In genomic region chr22:38266120-38266519, GRCh38 we compare ENCODE assay signal across 12 cellular contexts. TPM values are rescaled to one million over a fixed set of nuclear protein-coding genes. Genes with fewer than 3 reads are reported as not detected.
DNase-seq lines count a peak whose midpoint lies in the region; ATAC-seq, FAIRE-seq and TF ChIP-seq lines count a peak whose summit lies in the region.
"Had no signal": no experiment of that assay in that cellular context is flagged by ENCODE, and none has a peak within 500 bp of the region (broad histone marks: within the 10 kb centered on the region; RNA-seq: fewer than 3 reads in every experiment).

No MANE protein-coding gene starts in this region.

- H4K20me1 ChIP-seq in HepG2 (ENCODE audit: insufficient read depth, low read length) = peaks cover 6% of the 10 kb centered on the region; the same call in 1 of the 2 replicates
- no peaks in the 10 kb centered on the region for H4K20me1 ChIP-seq in K562 (replicated peaks; ENCODE audit: control insufficient read depth, insufficient read depth, low read length)

- H3K79me2 ChIP-seq in HepG2 (ENCODE audit: insufficient read depth, low read length) (peaks cover 49% of the 10 kb centered on the region), K562 (ENCODE audit: control insufficient read depth, insufficient read depth, low read length) (peaks cover 57% of the 10 kb centered on the region)

- H3K9me1 ChIP-seq in K562 (ENCODE audit: control insufficient read depth, insufficient read depth, low read length) = no peaks in the 10 kb centered on the region

- in situ Hi-C loops in HepG2 (cut with HindIII; ENCODE audit: extremely low pct_ligation_motif_present, low pct_unique_long_range_greater_than_20kb) = no loop called here
- in situ Hi-C loops in K562 (cut with MboI) = no loop called here

- BruUV-seq in HepG2 (replicated peaks; lab: Mats Ljungman, UMichigan) (no TSS peak), K562 (replicated peaks; lab: Mats Ljungman, UMichigan) (no TSS peak)

- TF ChIP-seq POLR2A in HepG2 (IDR thresholded peaks at IDR 0.05; ENCODE audit: insufficient read depth in 1 of 2, low read depth in 2 of 2, low read length in 2 of 2) (no peak), right lobe of liver (IDR thresholded peaks at IDR 0.05) (no peak), K562 (conservative IDR thresholded peaks at IDR 0.05) (no peak), vagina (IDR thresholded peaks at IDR 0.05) (no peak)

- no peak overlapping the region for H2AFZ ChIP-seq in HepG2 (ENCODE audit: low read length)
- H2AFZ ChIP-seq in K562 (ENCODE audit: low read depth, low read length) = peak overlapping the region; percentile 62; the same call in 1 of the 2 replicates

- peak overlapping the region in 5 of 10 donors; percentile 10 to 64 (median 58) for H3K4me3 Mint-ChIP-seq in naive thymus-derived CD8-positive, alpha-beta T cell
- H3K4me3 Mint-ChIP-seq: brain had no signal

- H3K4me1 ChIP-seq in HepG2 (ENCODE audit: insufficient read depth, low read length) = peaks cover 54% of the 10 kb centered on the region
- peaks cover 0 to 4% (median 0%) of the 10 kb centered on the region in 4 donors for H3K4me1 ChIP-seq in right lobe of liver
- peaks cover 15 to 25% of the 10 kb centered on the region in 2 experiments for H3K4me1 ChIP-seq in K562 (replicated peaks in 1 of 2; ENCODE audit: control insufficient read depth in 2 of 2, insufficient read depth in 2 of 2, low read length in 2 of 2)
- H3K4me1 ChIP-seq in vagina = peaks cover 88% of the 10 kb centered on the region
- H3K4me1 ChIP-seq: Caco-2 had no signal

- TF ChIP-seq EP300 in HepG2 (IDR thresholded peaks at IDR 0.05; ENCODE audit: low read depth in 2 of 2, low read length in 2 of 2) (no peak), HepG2 (CRISPR knock-in tag; IDR thresholded peaks at IDR 0.05; ENCODE audit: borderline replicate concordance) (no peak), K562 (IDR thresholded peaks at IDR 0.05; ENCODE audit: low read length) (no peak)

- no peak for DNase-seq in HepG2 (ENCODE audit: low spot score)
- no peak for DNase-seq in right lobe of liver
- DNase-seq in K562 (ENCODE audit: extremely low read depth in 1 of 4, low spot score in 3 of 4) = peak; percentile 53 to 74 (median 61)
- DNase-seq in naive thymus-derived CD8-positive, alpha-beta T cell = no peak
- DNase-seq in vagina (ENCODE audit: extremely low spot score in 2 of 2) = no peak
- DNase-seq in ureter (ENCODE audit: low spot score) = no peak
- no peak for DNase-seq in activated effector memory CD4-positive, alpha-beta T cell treated with anti-CD3 and anti-CD28 coated beads, Interleukin-2, amount 50 U/mL, for 16 hours
- DNase-seq: activated CD4-positive, alpha-beta T cell treated with anti-CD3 and anti-CD28 coated beads for 48 hours; Caco-2; mesendoderm had no signal

- H3K9me3 Mint-ChIP-seq in naive thymus-derived CD8-positive, alpha-beta T cell = no peaks in the 10 kb centered on the region

- TF ChIP-seq RAD21 in HepG2 (CRISPR knock-in tag; IDR thresholded peaks at IDR 0.05) = no peak
- no peak for TF ChIP-seq RAD21 in K562 (CRISPR knock-in tag; conservative IDR thresholded peaks at IDR 0.05 in 1 of 2, IDR thresholded peaks at IDR 0.05 in 1 of 2)

- H3K27ac ChIP-seq in HepG2 (ENCODE audit: extremely low read length, insufficient read depth, low read length) (no peak overlapping the region), right lobe of liver (peak overlapping the region in 1 of 3 donors; percentile 57), K562 (ENCODE audit: extremely low read depth, low read depth, low read length) (peak overlapping the region; percentile 66), vagina (peak overlapping the region; percentile 50)

- POLR2A ChIA-PET in HepG2 (lab: Yijun Ruan, JAX) = interaction anchor here (0.8 to 1.1 kb wide), 2 partner anchors 46 to 209 kb away, joined by 3 read pairs; partner anchors contain the start of gene PICK1
- POLR2A ChIA-PET in K562 (lab: Yijun Ruan, JAX) = interaction anchor here (0.8 to 2.1 kb wide), 5 partner anchors 11 to 64 kb away, joined by 3 to 7 read pairs (median 6); partner anchors contain the start of gene MAFF
- POLR2A ChIA-PET in naive thymus-derived CD8-positive, alpha-beta T cell (lab: Charles Lee) = interaction anchor here (0.5 kb wide), 1 partner anchor 497 kb away, joined by 3 read pairs; no protein-coding TSS in a partner anchor

- H3K27me3 ChIP-seq in HepG2 (ENCODE audit: control insufficient read depth in 1 of 2, insufficient read depth in 2 of 2, low read length in 2 of 2) (no peaks in the 10 kb centered on the region), right lobe of liver (no peaks in the 10 kb centered on the region), K562 (ENCODE audit: control insufficient read depth in 2 of 2, insufficient read depth in 2 of 2, low read length in 2 of 2) (no peaks in the 10 kb centered on the region), vagina (no peaks in the 10 kb centered on the region)

- TF ChIP-seq CTCF in HepG2 (CRISPR knock-in tag; IDR thresholded peaks at IDR 0.05) = no peak
- TF ChIP-seq CTCF in right lobe of liver (IDR thresholded peaks at IDR 0.05) = no peak
- TF ChIP-seq CTCF in K562 (IDR thresholded peaks at IDR 0.05 in 2 of 3, conservative IDR thresholded peaks at IDR 0.05 in 1 of 3; ENCODE audit: insufficient read depth in 2 of 3, low read depth in 1 of 3, low read length in 3 of 3) = no peak
- no peak for TF ChIP-seq CTCF in vagina (IDR thresholded peaks at IDR 0.05)

- intact Hi-C loops in HepG2 (cut with micrococcal nuclease; ENCODE audit: unreplicated experiment) = loop anchor here (10.0 kb wide), 1 partner anchor 211 kb away; the partner anchor contains the start of gene PICK1
- intact Hi-C loops in right lobe of liver (cut with DNase I) = loop anchor here in 1 of 2 donors (10.0 kb wide), 1 partner anchor 79 kb away; no protein-coding TSS in a partner anchor
- intact Hi-C loops in K562 (cut with micrococcal nuclease) = loop anchor here (10.0 kb wide), 1 partner anchor 89 kb away; no protein-coding TSS in a partner anchor
- intact Hi-C loops in vagina (cut with DNase I) = no loop called here

- H3K27me3 Mint-ChIP-seq in naive thymus-derived CD8-positive, alpha-beta T cell = no peaks in the 10 kb centered on the region
- H3K27me3 Mint-ChIP-seq: brain had no signal

- H3K4me3 ChIP-seq in HepG2 (replicated peaks in 1 of 3; ENCODE audit: insufficient read depth in 1 of 3, low read depth in 2 of 3, low read length in 3 of 3) (no peak overlapping the region), right lobe of liver (no peak overlapping the region), K562 (no peak overlapping the region), vagina (no peak overlapping the region)

- no peak for ATAC-seq in HepG2
- no peak for ATAC-seq in right lobe of liver
- ATAC-seq in K562 = peak; percentile 70
- ATAC-seq in naive thymus-derived CD8-positive, alpha-beta T cell = no peak
- ATAC-seq in activated CD4-positive, CD25-positive, alpha-beta regulatory T cell treated with anti-CD3 and anti-CD28 coated beads, Interleukin-2, amount 50 U/mL, for 24 hours = no peak

- 77% methylated on average over 8 of the region's 8 CpGs for WGBS in HepG2 (ENCODE audit: low lambda C conversion rate)
- WGBS in right lobe of liver (ENCODE audit: insufficient coverage, low coverage, low lambda C conversion rate, missing lambda C conversion rate) = 57% methylated on average over 5 of the region's 8 CpGs
- WGBS in K562 (ENCODE audit: insufficient coverage, low coverage, missing lambda C conversion rate) = 0% methylated on average over 5 of the region's 8 CpGs

- H3K36me3 ChIP-seq in HepG2 (replicated peaks in 1 of 2; ENCODE audit: control insufficient read depth in 1 of 2, insufficient read depth in 2 of 2, low read length in 2 of 2) = peaks cover 3 to 4% of the 10 kb centered on the region in 2 experiments; a peak in 1 of 5 replicates
- no peaks in the 10 kb centered on the region for H3K36me3 ChIP-seq in right lobe of liver
- peaks cover 17% of the 10 kb centered on the region; the same call in 2 of the 3 replicates for H3K36me3 ChIP-seq in K562 (ENCODE audit: control insufficient read depth, insufficient read depth, low read length)
- H3K36me3 ChIP-seq in vagina = peaks cover 0 to 5% of the 10 kb centered on the region in 2 donors

- peak overlapping the region; percentile 72 to 93 (median 90) for H3K27ac Mint-ChIP-seq in naive thymus-derived CD8-positive, alpha-beta T cell

- CTCF ChIA-PET in HepG2 (lab: Yijun Ruan, JAX; ENCODE audit: low intra/inter-chr PET ratio, low total read pairs) (no interaction called here), K562 (lab: Yijun Ruan, JAX; ENCODE audit: low intra/inter-chr PET ratio) (no interaction called here)

- no peak overlapping the region for H3K4me2 ChIP-seq in HepG2 (ENCODE audit: low read depth, low read length)
- peak overlapping the region; percentile 63 for H3K4me2 ChIP-seq in K562 (ENCODE audit: insufficient read depth, low read length)

- H3K4me1 Mint-ChIP-seq in naive thymus-derived CD8-positive, alpha-beta T cell = peaks cover 33 to 80% (median 61%) of the 10 kb centered on the region in 4 donors

- FAIRE-seq in HepG2 (lab: Jason Lieb, UNC) = no peak
- peak; percentile 90 for FAIRE-seq in K562 (lab: Jason Lieb, UNC)

- no peak overlapping the region for H3K9ac ChIP-seq in HepG2 (ENCODE audit: insufficient read depth, low read depth, low read length)
- H3K9ac ChIP-seq in K562 (ENCODE audit: insufficient read depth in 1 of 2, low read depth in 2 of 2, low read length in 2 of 2) = peak overlapping the region; percentile 40 to 87; a peak in 3 of 4 replicates

- H3K36me3 Mint-ChIP-seq in naive thymus-derived CD8-positive, alpha-beta T cell = peaks cover 0 to 11% (median 0%) of the 10 kb centered on the region in 3 donors

- H3K9me3 ChIP-seq in HepG2 (ENCODE audit: low read length) (no peaks in the 10 kb centered on the region), right lobe of liver (no peaks in the 10 kb centered on the region), K562 (replicated peaks; ENCODE audit: control insufficient read depth, insufficient read depth, low read depth, low read length) (no peaks in the 10 kb centered on the region), vagina (no peaks in the 10 kb centered on the region)
- H3K9me3 ChIP-seq: Caco-2 had no signal

RNA-seq across cellular contexts. Expression of gene TMEM184B, which starts 6.7 kb away (rescaled TPM):
- total RNA-seq in HepG2 (2016; rRNA removed; fragmentation: Illumina TruSeq; extraction: Trizol) = 11.8 and 15.9 TPM in 2 replicates
- total RNA-seq in HepG2 (2016; cell fraction: cytosol; rRNA removed; fragmentation: Illumina TruSeq; extraction: Trizol; ENCODE audit: low read depth) = 12.8 and 13.5 TPM in 2 replicates
- total RNA-seq in HepG2 (2016; cell fraction: insoluble cytoplasmic fraction; rRNA removed; fragmentation: Illumina TruSeq; extraction: Trizol) = 10.2 and 15.3 TPM in 2 replicates
- total RNA-seq in HepG2 (2016; cell fraction: membrane; rRNA removed; fragmentation: Illumina TruSeq; extraction: Trizol) = 32.8 and 33.3 TPM in 2 replicates
- 12.9 and 16.5 TPM in 2 replicates for total RNA-seq in HepG2 (2016; cell fraction: nucleus; rRNA removed; fragmentation: Illumina TruSeq; extraction: Trizol)
- 16.0 and 16.4 TPM in 2 replicates for polyA plus RNA-seq in HepG2 (2011; rRNA removed)
- polyA plus RNA-seq in HepG2 (2011; cell fraction: cytosol; rRNA removed) = 13.7 and 14.0 TPM in 2 replicates
- polyA plus RNA-seq in HepG2 (2011; cell fraction: nucleus; rRNA removed) = 33.2 and 36.0 TPM in 2 replicates
- polyA plus RNA-seq in HepG2 (2012) = 18.5 and 26.5 TPM in 2 replicates
- 13.7 and 14.5 TPM in 2 replicates for polyA plus RNA-seq in HepG2 (2016; cell fraction: cytosol; fragmentation: Illumina TruSeq; extraction: Trizol; ENCODE audit: low read depth)
- 14.5 and 19.7 TPM in 2 replicates for polyA plus RNA-seq in HepG2 (2016; cell fraction: insoluble cytoplasmic fraction; fragmentation: Illumina TruSeq; extraction: Trizol; ENCODE audit: low read depth)
- polyA plus RNA-seq in HepG2 (2016; cell fraction: membrane; fragmentation: Illumina TruSeq; extraction: Trizol; ENCODE audit: low read depth) = 34.1 and 39.3 TPM in 2 replicates
- polyA plus RNA-seq in HepG2 (2016; cell fraction: nucleus; fragmentation: Illumina TruSeq; extraction: Trizol; ENCODE audit: insufficient read depth, low read depth) = 38.4 and 41.0 TPM in 2 replicates
- 21.0 and 37.7 TPM in 2 replicates for polyA minus RNA-seq in HepG2 (2011; rRNA and poly(A)+ RNA removed; ENCODE audit: low replicate concordance)
- 18.8 and 20.9 TPM in 2 replicates for polyA minus RNA-seq in HepG2 (2011; cell fraction: cytosol; rRNA and poly(A)+ RNA removed)
- 8.7 and 10.9 TPM in 2 replicates for polyA minus RNA-seq in HepG2 (2011; cell fraction: nucleus; rRNA and poly(A)+ RNA removed)
- total RNA-seq in right lobe of liver = 10 to 100 TPM in 5 of 6 experiments, 1 to 10 TPM in 1; 7.9 to 42.6 (median 16.9) TPM
- 16.3 and 42.3 TPM in 2 replicates for total RNA-seq in K562 (2011; cell fraction: chromatin; rRNA removed; ENCODE audit: low replicate concordance)
- total RNA-seq in K562 (2011; cell fraction: nucleolus; rRNA removed) = 20.4 and 25.5 TPM in 2 replicates
- total RNA-seq in K562 (2011; cell fraction: nucleoplasm; rRNA removed) = 21.6 and 32.1 TPM in 2 replicates
- total RNA-seq in K562 (2014; rRNA removed) = 8.4 and 9.6 TPM in 2 replicates
- 4.0 and 5.5 TPM in 2 replicates for total RNA-seq in K562 (2014; rRNA removed; fragmentation: Illumina TruSeq; extraction: Trizol)
- total RNA-seq in K562 (2015; rRNA removed; fragmentation: Illumina TruSeq; extraction: Trizol) = 6.2 and 6.7 TPM in 2 replicates
- 22.7 and 25.1 TPM in 2 replicates for total RNA-seq in K562 (2021)
- polyA plus RNA-seq in K562 (2011; rRNA removed) = 4.9 and 12.2 TPM in 2 replicates
- 8.3 and 11.2 TPM in 2 replicates for polyA plus RNA-seq in K562 (2011; cell fraction: cytosol; rRNA removed)
- 16.1 and 21.6 TPM in 2 replicates for polyA plus RNA-seq in K562 (2011; cell fraction: nucleus; rRNA removed)
- 14.8 and 20.5 TPM in 2 replicates for polyA plus RNA-seq in K562 (2012)
- 14.2 and 16.4 TPM in 2 replicates for polyA plus RNA-seq in K562 (2014; fragmentation: Illumina TruSeq; extraction: Trizol)
- under 1 TPM; 0.31 to 0.38 TPM for polyA plus RNA-seq in K562 (2014; fragmentation: Nextera tagmentation; extraction: Ambion mirVana)
- 10.1 and 14.1 TPM in 2 replicates for polyA plus RNA-seq in K562 (2014; rRNA removed)
- polyA minus RNA-seq in K562 (2011; rRNA and poly(A)+ RNA removed) = 6.7 and 7.8 TPM in 2 replicates
- 12.2 and 15.7 TPM in 2 replicates for polyA minus RNA-seq in K562 (2011; cell fraction: cytosol; rRNA and poly(A)+ RNA removed)
- 5.1 and 5.8 TPM in 2 replicates for polyA minus RNA-seq in K562 (2011; cell fraction: nucleus; rRNA and poly(A)+ RNA removed)
- 10 to 100 TPM; 25.5 to 26.8 TPM for total RNA-seq in naive thymus-derived CD8-positive, alpha-beta T cell
- 10 to 100 TPM in 1 of 3 donors, 1 to 10 TPM in 2; 5.1 to 13.0 (median 5.4) TPM for polyA plus RNA-seq in naive thymus-derived CD8-positive, alpha-beta T cell
- 50.8 TPM for total RNA-seq in vagina
- total RNA-seq in ureter = 77.7 TPM

RNA-seq across cellular contexts. Expression of gene CSNK1E, which starts 51.1 kb away (rescaled TPM):
- total RNA-seq in HepG2 (2016; rRNA removed; fragmentation: Illumina TruSeq; extraction: Trizol) (19.8 and 34.7 TPM in 2 replicates), right lobe of liver (10 to 100 TPM; 19.9 to 41.8 (median 27.4) TPM), K562 (2014; rRNA removed) (41.3 and 55.7 TPM in 2 replicates), K562 (2014; rRNA removed; fragmentation: Illumina TruSeq; extraction: Trizol) (18.0 and 22.5 TPM in 2 replicates), K562 (2015; rRNA removed; fragmentation: Illumina TruSeq; extraction: Trizol) (33.1 and 34.4 TPM in 2 replicates), K562 (2021) (61.0 and 62.8 TPM in 2 replicates), vagina (162 TPM), ureter (173 TPM)
- total RNA-seq in HepG2 (2016; cell fraction: cytosol; rRNA removed; fragmentation: Illumina TruSeq; extraction: Trizol; ENCODE audit: low read depth) = 34.0 and 36.2 TPM in 2 replicates
- total RNA-seq in HepG2 (2016; cell fraction: insoluble cytoplasmic fraction; rRNA removed; fragmentation: Illumina TruSeq; extraction: Trizol) = 18.0 and 33.5 TPM in 2 replicates
- 53.9 and 59.1 TPM in 2 replicates for total RNA-seq in HepG2 (2016; cell fraction: membrane; rRNA removed; fragmentation: Illumina TruSeq; extraction: Trizol)
- total RNA-seq in HepG2 (2016; cell fraction: nucleus; rRNA removed; fragmentation: Illumina TruSeq; extraction: Trizol) = 30.6 and 34.3 TPM in 2 replicates
- polyA plus RNA-seq in HepG2 (2011; rRNA removed) (129 and 152 TPM in 2 replicates), K562 (2011; rRNA removed) (64.0 and 77.0 TPM in 2 replicates), K562 (2014; fragmentation: Illumina TruSeq; extraction: Trizol) (64.0 and 73.3 TPM in 2 replicates), K562 (2014; fragmentation: Nextera tagmentation; extraction: Ambion mirVana) (1 to 10 TPM; 2.7 to 3.8 TPM), K562 (2014; rRNA removed) (65.6 and 70.0 TPM in 2 replicates)
- 93.4 and 108 TPM in 2 replicates for polyA plus RNA-seq in HepG2 (2011; cell fraction: cytosol; rRNA removed)
- 285 and 291 TPM in 2 replicates for polyA plus RNA-seq in HepG2 (2011; cell fraction: nucleus; rRNA removed)
- polyA plus RNA-seq in HepG2 (2012) = 60.9 and 83.8 TPM in 2 replicates
- polyA plus RNA-seq in HepG2 (2016; cell fraction: cytosol; fragmentation: Illumina TruSeq; extraction: Trizol; ENCODE audit: low read depth) = 40.2 and 42.9 TPM in 2 replicates
- polyA plus RNA-seq in HepG2 (2016; cell fraction: insoluble cytoplasmic fraction; fragmentation: Illumina TruSeq; extraction: Trizol; ENCODE audit: low read depth) = 27.5 and 37.1 TPM in 2 replicates
- polyA plus RNA-seq in HepG2 (2016; cell fraction: membrane; fragmentation: Illumina TruSeq; extraction: Trizol; ENCODE audit: low read depth) = 58.9 and 59.0 TPM in 2 replicates
- polyA plus RNA-seq in HepG2 (2016; cell fraction: nucleus; fragmentation: Illumina TruSeq; extraction: Trizol; ENCODE audit: insufficient read depth, low read depth) = 67.4 and 77.3 TPM in 2 replicates
- 116 and 242 TPM in 2 replicates for polyA minus RNA-seq in HepG2 (2011; rRNA and poly(A)+ RNA removed; ENCODE audit: low replicate concordance)
- polyA minus RNA-seq in HepG2 (2011; cell fraction: cytosol; rRNA and poly(A)+ RNA removed) = 54.0 and 54.3 TPM in 2 replicates
- polyA minus RNA-seq in HepG2 (2011; cell fraction: nucleus; rRNA and poly(A)+ RNA removed) = 69.5 and 90.5 TPM in 2 replicates
- total RNA-seq in K562 (2011; cell fraction: chromatin; rRNA removed; ENCODE audit: low replicate concordance) = 112 and 292 TPM in 2 replicates
- total RNA-seq in K562 (2011; cell fraction: nucleolus; rRNA removed) = 149 and 193 TPM in 2 replicates
- 126 and 139 TPM in 2 replicates for total RNA-seq in K562 (2011; cell fraction: nucleoplasm; rRNA removed)
- polyA plus RNA-seq in K562 (2011; cell fraction: cytosol; rRNA removed) = 83.0 and 121 TPM in 2 replicates
- 148 and 215 TPM in 2 replicates for polyA plus RNA-seq in K562 (2011; cell fraction: nucleus; rRNA removed)
- 34.2 and 69.8 TPM in 2 replicates for polyA plus RNA-seq in K562 (2012)
- 36.0 and 61.3 TPM in 2 replicates for polyA minus RNA-seq in K562 (2011; rRNA and poly(A)+ RNA removed)
- 48.1 and 53.3 TPM in 2 replicates for polyA minus RNA-seq in K562 (2011; cell fraction: cytosol; rRNA and poly(A)+ RNA removed)
- 48.2 and 49.9 TPM in 2 replicates for polyA minus RNA-seq in K562 (2011; cell fraction: nucleus; rRNA and poly(A)+ RNA removed)
- 100 to 1,000 TPM; 113 to 116 TPM for total RNA-seq in naive thymus-derived CD8-positive, alpha-beta T cell
- 10 to 100 TPM in 2 of 3 donors, 1 to 10 TPM in 1; 9.1 to 16.1 (median 15.0) TPM for polyA plus RNA-seq in naive thymus-derived CD8-positive, alpha-beta T cell

Comparison
In these comparisons a context has a peak if more than half of its experiments do, and no peak if none do; other contexts are left out.
1. DNase-seq: peak in K562 (4 of 4); none in HepG2 (single experiment), right lobe of liver (0 of 3), naive thymus-derived CD8-positive, alpha-beta T cell (0 of 10), vagina (0 of 2), ureter (single experiment) and activated effector memory CD4-positive, alpha-beta T cell treated with anti-CD3 and anti-CD28 coated beads, Interleukin-2, amount 50 U/mL, for 16 hours (single experiment).
2. Of the 241 proteins assayed by ChIP-seq in both HepG2 and K562: peak only in HepG2: none; only in K562: BHLHE40, DPF2, ESRRA, FOXK2, HBP1, MAX and 10 more; in both: RAD51; in neither: 219; mixed calls (peak in some experiments, not most) for 5.